12 cellular contexts compared by ENCODE assay signal in the genomic region with DNA sequence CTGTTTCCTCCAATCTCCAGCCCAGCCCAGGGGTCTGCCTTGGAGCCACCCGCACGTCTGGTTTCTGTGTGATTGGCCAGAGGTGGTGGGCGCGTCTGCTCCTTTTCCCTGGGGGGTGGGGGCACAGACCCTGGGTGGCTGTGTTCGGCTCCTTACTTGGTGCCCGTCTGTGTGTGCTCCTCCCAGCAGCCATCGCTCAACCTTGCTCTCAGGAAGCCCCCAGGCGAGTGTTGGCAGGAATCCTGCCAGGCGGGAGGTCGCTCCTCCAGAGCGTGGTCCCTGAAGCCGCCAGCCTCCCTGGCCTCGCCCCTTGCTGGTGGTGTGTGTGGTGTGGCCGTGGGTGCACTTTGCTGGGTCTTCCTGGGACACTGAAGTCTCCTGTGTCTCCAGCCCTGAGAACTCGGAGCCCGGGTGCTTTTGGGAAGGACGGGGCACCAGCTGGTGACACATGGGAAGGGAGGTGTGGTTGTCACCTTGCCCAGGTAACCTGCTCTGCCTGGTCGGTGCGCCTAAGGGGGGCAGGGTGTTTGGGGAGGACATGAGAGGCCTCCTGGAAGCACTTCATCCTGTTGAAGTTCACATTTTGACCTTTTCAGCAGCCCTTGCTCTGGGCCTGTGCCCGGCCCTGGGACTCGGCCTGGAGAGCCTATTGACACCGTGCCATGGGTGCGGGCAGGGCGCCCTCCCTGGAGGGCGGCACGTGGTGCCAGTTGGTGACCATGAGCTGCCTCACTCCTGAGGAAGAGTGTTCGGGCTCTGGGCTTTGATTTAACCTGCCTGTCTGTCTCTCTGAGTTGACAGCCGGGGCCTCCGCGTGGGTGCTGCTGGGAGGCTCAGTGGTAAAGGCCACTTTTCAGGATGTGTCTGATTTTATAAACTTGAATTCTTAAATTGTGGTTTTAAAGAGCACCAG. TPM values are rescaled to one million over a fixed set of nuclear protein-coding genes. Genes with fewer than 3 reads are reported as not detected.
DNase-seq lines count a peak whose midpoint lies in the region; ATAC-seq and TF ChIP-seq lines count a peak whose summit lies in the region.
"Had no signal": no experiment of that assay in that cellular context is flagged by ENCODE, and none has a peak within 500 bp of the region (broad histone marks: within the 10 kb centered on the region; RNA-seq: fewer than 3 reads in every experiment).

No MANE protein-coding gene starts in this region.

- in situ Hi-C loops in T47D (cut with HindIII; ENCODE audit: low pct_unique_long_range_greater_than_20kb, low sequenced_read_pairs), result no loop called here

- H3K27ac ChIP-seq in vagina, result peak overlapping the region; percentile 36
- H3K27ac ChIP-seq: neutrophil had no signal

- intact Hi-C loops in MCF 10A (cut with micrococcal nuclease), result no loop called here
- intact Hi-C loops in vagina (cut with DNase I), result no loop called here
- intact Hi-C loops in activated CD4-positive, alpha-beta T cell treated with anti-CD3 and anti-CD28 coated beads, Interleukin-2, amount 10 ng/mL, durations not matched to agents 24 days and 14 days (cut with micrococcal nuclease), result no loop called here

- H3K4me3 ChIP-seq in vagina, result no peak overlapping the region

- no peaks in the 10 kb centered on the region for H3K9me3 Mint-ChIP-seq in MCF 10A (ENCODE audit: unreplicated experiment)
- H3K9me3 Mint-ChIP-seq in effector memory CD8-positive, alpha-beta T cell, result no peaks in the 10 kb centered on the region
- H3K9me3 Mint-ChIP-seq in activated T-helper 17 cell treated with anti-CD3 and anti-CD28 coated beads, Interleukin-2, amount 50 U/mL, for 72 hours, result no peaks in the 10 kb centered on the region
- no peaks in the 10 kb centered on the region for H3K9me3 Mint-ChIP-seq in activated CD4-positive, alpha-beta T cell treated with anti-CD3 and anti-CD28 coated beads, Interleukin-2, amount 10 ng/mL, durations not matched to agents 24 days and 14 days

- peaks cover 16% of the 10 kb centered on the region for H3K36me3 Mint-ChIP-seq in MCF 10A (ENCODE audit: insufficient read depth, unreplicated experiment)
- H3K36me3 Mint-ChIP-seq in effector memory CD8-positive, alpha-beta T cell (ENCODE audit: insufficient read depth), result peaks cover 34% of the 10 kb centered on the region
- H3K36me3 Mint-ChIP-seq in activated T-helper 17 cell treated with anti-CD3 and anti-CD28 coated beads, Interleukin-2, amount 50 U/mL, for 72 hours (ENCODE audit: low read depth), result peaks cover 35% of the 10 kb centered on the region
- H3K36me3 Mint-ChIP-seq in activated CD4-positive, alpha-beta T cell treated with anti-CD3 and anti-CD28 coated beads, Interleukin-2, amount 10 ng/mL, durations not matched to agents 24 days and 14 days (ENCODE audit: low read depth), result peaks cover 52% of the 10 kb centered on the region

- no peak for TF ChIP-seq CTCF in MCF 10A (IDR thresholded peaks at IDR 0.05; ENCODE audit: unreplicated experiment)
- no peak for TF ChIP-seq CTCF in vagina (IDR thresholded peaks at IDR 0.05)
- TF ChIP-seq CTCF in omental fat pad (IDR thresholded peaks at IDR 0.05), result no peak

- no peaks in the 10 kb centered on the region for H3K27me3 Mint-ChIP-seq in MCF 10A (ENCODE audit: insufficient read depth, unreplicated experiment)
- H3K27me3 Mint-ChIP-seq in effector memory CD8-positive, alpha-beta T cell, result no peaks in the 10 kb centered on the region
- no peaks in the 10 kb centered on the region for H3K27me3 Mint-ChIP-seq in activated T-helper 17 cell treated with anti-CD3 and anti-CD28 coated beads, Interleukin-2, amount 50 U/mL, for 72 hours
- H3K27me3 Mint-ChIP-seq in activated CD4-positive, alpha-beta T cell treated with anti-CD3 and anti-CD28 coated beads, Interleukin-2, amount 10 ng/mL, durations not matched to agents 24 days and 14 days, result no peaks in the 10 kb centered on the region

- no peaks in the 10 kb centered on the region for H3K9me3 ChIP-seq in vagina
- H3K9me3 ChIP-seq: neutrophil had no signal

- H3K4me1 Mint-ChIP-seq in MCF 10A (ENCODE audit: insufficient read depth, unreplicated experiment), result peaks cover 4% of the 10 kb centered on the region
- H3K4me1 Mint-ChIP-seq in effector memory CD8-positive, alpha-beta T cell (ENCODE audit: low read depth in 2 of 2), result peaks cover 50 to 51% of the 10 kb centered on the region in 2 donors
- H3K4me1 Mint-ChIP-seq in activated T-helper 17 cell treated with anti-CD3 and anti-CD28 coated beads, Interleukin-2, amount 50 U/mL, for 72 hours, result peaks cover 47% of the 10 kb centered on the region
- H3K4me1 Mint-ChIP-seq in activated CD4-positive, alpha-beta T cell treated with anti-CD3 and anti-CD28 coated beads, Interleukin-2, amount 10 ng/mL, durations not matched to agents 24 days and 14 days, result peaks cover 59% of the 10 kb centered on the region

- DNase-seq in T47D (ENCODE audit: low read depth in 1 of 2, low spot score in 1 of 2) (peak; percentile 94 to 99), MCF 10A (ENCODE audit: unreplicated experiment) (no peak), mucosa of gallbladder (ENCODE audit: low spot score) (peak; percentile 60), vagina (ENCODE audit: extremely low spot score in 2 of 2) (no peak), omental fat pad (ENCODE audit: low spot score) (no peak)
- no peak for DNase-seq in effector memory CD8-positive, alpha-beta T cell
- DNase-seq in activated CD4-positive, alpha-beta T cell treated with anti-CD3 and anti-CD28 coated beads, Interleukin-2, amount 10 ng/mL, durations not matched to agents 24 days and 14 days, result no peak
- DNase-seq: activated T-cell treated with anti-CD3 and anti-CD28 coated beads for 4 hours; anterior cingulate cortex; stimulated activated CD4-positive, alpha-beta T cell treated with anti-CD3 and anti-CD28 coated beads, Interleukin-2, amount 100 ng/mL, for 48 hours had no signal

- H3K4me1 ChIP-seq in vagina, result peaks cover 47% of the 10 kb centered on the region

- POLR2A ChIA-PET in MCF 10A (lab: Yijun Ruan, JAX), result no interaction called here

- H3K36me3 ChIP-seq in vagina, result peaks cover 0 to 5% of the 10 kb centered on the region in 2 donors

- CTCF ChIA-PET in MCF 10A (lab: Yijun Ruan, JAX), result no interaction called here

- no peak overlapping the region for H3K27ac Mint-ChIP-seq in MCF 10A (ENCODE audit: low read depth, unreplicated experiment)
- peak overlapping the region; percentile 35 to 70 for H3K27ac Mint-ChIP-seq in effector memory CD8-positive, alpha-beta T cell
- no peak overlapping the region for H3K27ac Mint-ChIP-seq in activated T-helper 17 cell treated with anti-CD3 and anti-CD28 coated beads, Interleukin-2, amount 50 U/mL, for 72 hours
- H3K27ac Mint-ChIP-seq in activated CD4-positive, alpha-beta T cell treated with anti-CD3 and anti-CD28 coated beads, Interleukin-2, amount 10 ng/mL, durations not matched to agents 24 days and 14 days, result no peak overlapping the region

- BruUV-seq in MCF 10A (replicated peaks; lab: Mats Ljungman, UMichigan), result no TSS peak

- no peak for TF ChIP-seq POLR2A in vagina (IDR thresholded peaks at IDR 0.05)

- H3K27me3 ChIP-seq in vagina, result no peaks in the 10 kb centered on the region
- H3K27me3 ChIP-seq: neutrophil had no signal

- no peak for ATAC-seq in effector memory CD8-positive, alpha-beta T cell (replicated peaks)
- no peak for ATAC-seq in activated T-helper 17 cell treated with anti-CD3 and anti-CD28 coated beads, Interleukin-2, amount 50 U/mL, for 72 hours (replicated peaks)
- no peak for ATAC-seq in omental fat pad (ENCODE audit: low FRiP score)

- no peak overlapping the region for H3K4me3 Mint-ChIP-seq in MCF 10A (ENCODE audit: unreplicated experiment)
- no peak overlapping the region for H3K4me3 Mint-ChIP-seq in effector memory CD8-positive, alpha-beta T cell
- H3K4me3 Mint-ChIP-seq in activated T-helper 17 cell treated with anti-CD3 and anti-CD28 coated beads, Interleukin-2, amount 50 U/mL, for 72 hours, result no peak overlapping the region
- no peak overlapping the region for H3K4me3 Mint-ChIP-seq in activated CD4-positive, alpha-beta T cell treated with anti-CD3 and anti-CD28 coated beads, Interleukin-2, amount 10 ng/mL, durations not matched to agents 24 days and 14 days

RNA-seq across cellular contexts. Expression of a gene that starts 49.0 kb away (rescaled TPM):
- total RNA-seq in MCF 10A (2022), result 0.14 TPM in 1 of 2 replicates, not detected in the other
- total RNA-seq in mucosa of gallbladder, result not detected
- 83.0 TPM for total RNA-seq in vagina
- total RNA-seq in activated T-helper 17 cell treated with anti-CD3 and anti-CD28 coated beads, Interleukin-2, amount 50 U/mL, for 72 hours, result not detected
- total RNA-seq in omental fat pad, result not detected
- not detected in 2 replicates for total RNA-seq in activated CD4-positive, alpha-beta T cell treated with anti-CD3 and anti-CD28 coated beads, Interleukin-2, amount 10 ng/mL, durations not matched to agents 24 days and 14 days

Comparison
In these comparisons a context has a peak if more than half of its experiments do, and no peak if none do; other contexts are left out.
1. DNase-seq: peak in T47D (2 of 2) and mucosa of gallbladder (single experiment); none in MCF 10A (single experiment), effector memory CD8-positive, alpha-beta T cell (0 of 3), vagina (0 of 2), omental fat pad (single experiment) and activated CD4-positive, alpha-beta T cell treated with anti-CD3 and anti-CD28 coated beads, Interleukin-2, amount 10 ng/mL, durations not matched to agents 24 days and 14 days (single experiment).
2. H3K27ac Mint-ChIP-seq: peak in effector memory CD8-positive, alpha-beta T cell (2 of 2); none in MCF 10A (single experiment), activated T-helper 17 cell treated with anti-CD3 and anti-CD28 coated beads, Interleukin-2, amount 50 U/mL, for 72 hours (single experiment) and activated CD4-positive, alpha-beta T cell treated with anti-CD3 and anti-CD28 coated beads, Interleukin-2, amount 10 ng/mL, durations not matched to agents 24 days and 14 days (single experiment).
3. RNA of a gene that starts 49.0 kb away (total RNA-seq): 83.0 TPM in vagina (single experiment); not detected in omental fat pad, 0.14 TPM in MCF 10A, not detected in mucosa of gallbladder (single experiment), not detected in activated CD4-positive, alpha-beta T cell treated with anti-CD3 and anti-CD28 coated beads, Interleukin-2, amount 10 ng/mL, durations not matched to agents 24 days and 14 days and not detected in activated T-helper 17 cell treated with anti-CD3 and anti-CD28 coated beads, Interleukin-2, amount 50 U/mL, for 72 hours; every median in the first group is over 10 times any median in the second.